10 cellular contexts compared by ENCODE assay signal in the genomic region with DNA sequence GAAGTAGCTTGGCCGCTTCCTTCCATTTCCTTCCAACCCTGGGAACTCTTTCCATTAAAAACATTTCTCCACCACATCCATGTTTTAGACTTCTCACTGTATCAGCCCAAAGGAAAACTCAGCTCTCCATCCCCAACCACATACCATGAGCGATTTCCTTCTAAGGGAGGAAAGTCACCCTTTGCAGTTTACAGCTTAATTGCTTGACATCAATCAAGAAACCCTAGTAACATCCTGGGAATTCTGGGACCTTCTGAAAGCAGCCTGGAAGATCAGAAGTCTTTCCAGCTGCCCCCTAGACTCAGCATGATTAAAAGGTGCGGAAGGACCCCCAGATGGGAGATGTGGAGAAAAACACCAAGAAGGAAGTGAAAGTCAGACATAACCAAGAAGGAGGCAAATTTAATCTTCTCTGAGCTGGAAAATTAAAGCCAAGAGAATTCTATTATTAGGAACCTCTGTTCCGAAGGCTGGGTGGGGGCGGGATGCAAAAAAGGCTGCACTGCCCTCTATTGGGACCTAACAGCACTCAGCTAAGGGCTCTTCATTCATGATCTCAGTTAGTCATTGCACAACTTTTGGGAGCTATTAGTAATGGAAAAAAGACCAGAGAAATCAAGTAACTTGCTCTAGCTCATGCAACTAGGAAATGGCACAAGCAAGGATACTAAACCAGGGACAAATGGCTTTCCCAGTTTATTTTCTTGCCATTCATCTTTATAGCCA.
DNase-seq lines count a peak whose midpoint lies in the region; ATAC-seq and TF ChIP-seq lines count a peak whose summit lies in the region.
"Had no signal": no experiment of that assay in that cellular context is flagged by ENCODE, and none has a peak within 500 bp of the region (broad histone marks: within the 10 kb centered on the region; RNA-seq: fewer than 3 reads in every experiment).

No MANE protein-coding gene starts in this region.

- no peak overlapping the region for H3K27ac ChIP-seq in HL-60 (replicated peaks)
- H3K27ac ChIP-seq: neutrophil, SJSA1 had no signal

- peak; percentile 37 for TF ChIP-seq CTCF in HL-60 (IDR thresholded peaks at IDR 0.05; ENCODE audit: insufficient read depth, low read length)
- peak; percentile 71 for TF ChIP-seq CTCF in fibroblast of villous mesenchyme (IDR thresholded peaks at IDR 0.05; ENCODE audit: insufficient read depth, low read depth, low read length)

- peaks cover 2 to 6% (median 5%) of the 10 kb centered on the region in 3 donors for H3K27me3 Mint-ChIP-seq in immature natural killer cell (ENCODE audit: low read depth in 3 of 3)

- H3K36me3 Mint-ChIP-seq in immature natural killer cell, result no peaks in the 10 kb centered on the region

- H3K4me3 ChIP-seq in HL-60 (replicated peaks; ENCODE audit: insufficient read depth, low read length), result no peak overlapping the region
- H3K4me3 ChIP-seq in fibroblast of villous mesenchyme (ENCODE audit: low read depth, low read length), result no peak overlapping the region
- H3K4me3 ChIP-seq: SJSA1 had no signal

- H3K4me3 Mint-ChIP-seq in immature natural killer cell, result no peak overlapping the region

- no peak overlapping the region for H3K27ac Mint-ChIP-seq in immature natural killer cell

- ATAC-seq in SK-N-SH treated with all-trans-retinoic acid at 6 μM for 48 hours (peak; percentile 88), HG02852 (IDR thresholded peaks at IDR 0.05; ENCODE audit: unreplicated experiment) (no peak)

- peaks cover 0 to 5% of the 10 kb centered on the region in 2 donors for H3K4me1 Mint-ChIP-seq in immature natural killer cell

- peak; percentile 33 for DNase-seq in COR-L47 (lab: John Stamatoyannopoulos, UW)
- DNase-seq in HL-60 (ENCODE audit: low read depth in 1 of 2, low spot score in 1 of 2), result peak in 1 of 2 experiments; percentile 8
- DNase-seq in fibroblast of villous mesenchyme (ENCODE audit: low read depth), result peak; percentile 90
- peak; percentile 32 for DNase-seq in pons (ENCODE audit: low spot score)
- DNase-seq in immature natural killer cell, result no peak
- DNase-seq in NCI-H2081 treated with DMSO at 0.1 percent for 48 hours (lab: John Stamatoyannopoulos, UW), result no peak

- H3K9me3 Mint-ChIP-seq in immature natural killer cell, result no peaks in the 10 kb centered on the region

- H3K27me3 ChIP-seq in HL-60 (ENCODE audit: insufficient read depth, poor library complexity, severe bottlenecking), result peaks cover 9% of the 10 kb centered on the region

TF ChIP-seq in SK-N-SH treated with all-trans-retinoic acid at 6 μM for 48 hours, 23 proteins besides CTCF, POLR2A, EP300 and RAD21:
- TF ChIP-seq, protein P1, sequence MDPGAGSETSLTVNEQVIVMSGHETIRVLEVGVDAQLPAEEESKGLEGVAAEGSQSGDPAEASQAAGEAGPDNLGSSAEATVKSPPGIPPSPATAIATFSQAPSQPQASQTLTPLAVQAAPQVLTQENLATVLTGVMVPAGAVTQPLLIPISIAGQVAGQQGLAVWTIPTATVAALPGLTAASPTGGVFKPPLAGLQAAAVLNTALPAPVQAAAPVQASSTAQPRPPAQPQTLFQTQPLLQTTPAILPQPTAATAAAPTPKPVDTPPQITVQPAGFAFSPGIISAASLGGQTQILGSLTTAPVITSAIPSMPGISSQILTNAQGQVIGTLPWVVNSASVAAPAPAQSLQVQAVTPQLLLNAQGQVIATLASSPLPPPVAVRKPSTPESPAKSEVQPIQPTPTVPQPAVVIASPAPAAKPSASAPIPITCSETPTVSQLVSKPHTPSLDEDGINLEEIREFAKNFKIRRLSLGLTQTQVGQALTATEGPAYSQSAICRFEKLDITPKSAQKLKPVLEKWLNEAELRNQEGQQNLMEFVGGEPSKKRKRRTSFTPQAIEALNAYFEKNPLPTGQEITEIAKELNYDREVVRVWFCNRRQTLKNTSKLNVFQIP (CRISPR knock-in tag; IDR thresholded peaks at IDR 0.05; ENCODE audit: borderline replicate concordance, low read depth), result no peak
- TF ChIP-seq ESRRG (CRISPR knock-in tag; IDR thresholded peaks at IDR 0.05) (no peak), TOX (CRISPR knock-in tag; IDR thresholded peaks at IDR 0.05; ENCODE audit: borderline replicate concordance) (no peak), ISL1 (CRISPR knock-in tag; IDR thresholded peaks at IDR 0.05) (0 out of 2 replicates have a peak, but pooled peaks have one; percentile 15)

Comparison
In these comparisons a context has a peak if more than half of its experiments do, and no peak if none do; other contexts are left out.
1. DNase-seq: peak in COR-L47 (single experiment), fibroblast of villous mesenchyme (single experiment) and pons (single experiment); none in immature natural killer cell (0 of 3) and NCI-H2081 treated with DMSO at 0.1 percent for 48 hours (single experiment).